8 cellular contexts compared by ENCODE assay signal in the genomic region with DNA sequence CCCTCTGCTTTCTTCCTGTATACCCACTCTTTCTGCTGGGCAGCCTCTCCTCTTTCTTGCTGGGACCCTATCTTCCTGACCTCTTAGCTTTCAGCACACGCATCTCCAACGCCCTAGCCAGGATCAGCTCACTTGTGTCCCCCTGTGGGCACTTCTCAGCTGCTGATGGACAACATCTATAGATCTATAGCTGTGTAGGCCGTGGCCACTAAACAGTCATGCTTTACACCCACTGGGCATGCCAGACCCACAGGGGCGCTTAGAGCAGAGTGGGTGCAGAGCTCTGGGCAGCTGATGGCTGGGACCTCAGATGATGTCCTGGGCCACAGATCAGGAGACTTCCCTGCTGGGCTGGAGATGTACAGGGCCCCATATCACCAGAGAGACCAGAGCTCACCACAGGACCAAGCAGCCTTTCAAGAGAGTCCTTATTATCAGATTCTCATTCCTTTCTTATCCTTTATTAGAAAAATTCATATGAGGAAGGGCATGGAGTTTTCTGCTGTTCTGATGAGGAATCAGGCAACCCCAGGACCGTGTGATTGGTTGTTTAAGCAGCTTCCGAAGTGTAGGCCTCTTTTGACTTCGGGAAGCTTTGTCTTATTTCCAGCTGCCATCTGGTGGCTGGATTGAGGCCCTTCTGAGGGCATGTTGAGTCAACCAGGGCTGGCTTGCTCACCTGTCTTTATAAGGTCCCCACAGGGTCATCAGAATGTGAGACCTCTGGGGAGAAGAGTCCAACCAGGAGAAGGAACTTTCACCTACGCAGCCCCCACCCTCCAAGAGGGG.
DNase-seq lines count a peak whose midpoint lies in the region; ATAC-seq and TF ChIP-seq lines count a peak whose summit lies in the region.

No MANE protein-coding gene starts in this region.

- no peak for ATAC-seq in GM18517 (IDR thresholded peaks at IDR 0.05; ENCODE audit: unreplicated experiment)

- no peaks in the 10 kb centered on the region for H3K9me3 ChIP-seq in fibroblast of lung (ENCODE audit: control insufficient read depth, insufficient read depth, low read depth, low read length)
- H3K9me3 ChIP-seq in neural cell (ENCODE audit: low read length), result no peaks in the 10 kb centered on the region
- H3K9me3 ChIP-seq in tibial artery, result no peaks in the 10 kb centered on the region

- H3K9ac ChIP-seq in fibroblast of lung (ENCODE audit: insufficient read depth, low read length), result no peak overlapping the region
- no peak overlapping the region for H3K9ac ChIP-seq in neural cell (ENCODE audit: low read length)

- no peaks in the 10 kb centered on the region for H3K9me2 ChIP-seq in neural cell (ENCODE audit: insufficient read depth, low read length)

- TF ChIP-seq RAD21 in neural cell (conservative IDR thresholded peaks at IDR 0.05), result peak; percentile 91

- H3K36me3 ChIP-seq in fibroblast of lung (ENCODE audit: control insufficient read depth, insufficient read depth, low read length) (no peaks in the 10 kb centered on the region), neural cell (ENCODE audit: insufficient read depth, low read length) (no peaks in the 10 kb centered on the region), tibial artery (no peaks in the 10 kb centered on the region)

- no peak overlapping the region for H3K4me3 ChIP-seq in fibroblast of lung (replicated peaks in 1 of 4; ENCODE audit: control extremely low read depth in 1 of 4, insufficient read depth in 1 of 4, low read depth in 3 of 4, low read length in 4 of 4)
- H3K4me3 ChIP-seq in neural cell (ENCODE audit: low read length), result no peak overlapping the region
- no peak overlapping the region for H3K4me3 ChIP-seq in tibial artery

- TF ChIP-seq CTCF in fibroblast of lung (conservative IDR thresholded peaks at IDR 0.05 in 1 of 2, IDR thresholded peaks at IDR 0.05 in 1 of 2; ENCODE audit: low read depth in 1 of 2, low read length in 2 of 2), result peak; percentile 85 to 90
- peak; percentile 80 for TF ChIP-seq CTCF in neural cell (IDR thresholded peaks at IDR 0.05; ENCODE audit: poor library complexity, severe bottlenecking)
- TF ChIP-seq CTCF in tibial artery (IDR thresholded peaks at IDR 0.05), result peak; percentile 37 to 59

- H3K4me1 ChIP-seq in fibroblast of lung (ENCODE audit: control insufficient read depth, extremely low read depth, insufficient read depth, low read length) (no peaks in the 10 kb centered on the region), tibial artery (peaks cover 0 to 7% (median 2%) of the 10 kb centered on the region in 4 donors)

- H3K4me2 ChIP-seq in fibroblast of lung (ENCODE audit: extremely low read depth, insufficient read depth, low read length) (no peak overlapping the region), neural cell (ENCODE audit: low read length) (no peak overlapping the region)

- intact Hi-C loops in tibial artery (cut with DNase I; ENCODE audit: low total_unique reads), result loop anchor here (5.0 kb wide), 1 partner anchor 123 kb away; no protein-coding TSS in a partner anchor

- H3K79me2 ChIP-seq in fibroblast of lung (ENCODE audit: control insufficient read depth, insufficient read depth, low read length), result no peaks in the 10 kb centered on the region
- H3K79me2 ChIP-seq in neural cell (replicated peaks; ENCODE audit: insufficient read depth, low read length), result no peaks in the 10 kb centered on the region

- no peak for TF ChIP-seq EP300 in neural cell (conservative IDR thresholded peaks at IDR 0.05; ENCODE audit: poor library complexity, severe bottlenecking)

- H2AFZ ChIP-seq in fibroblast of lung (ENCODE audit: low read length) (peak overlapping the region; percentile 6), neural cell (ENCODE audit: low read depth, low read length) (no peak overlapping the region)

- DNase-seq in C1 segment of cervical spinal cord (lab: John Stamatoyannopoulos, UW), result peak in 8 of 14 donors; percentile 14 to 50 (median 24)
- DNase-seq in H4 (ENCODE audit: low spot score), result peak; percentile 19
- peak; percentile 81 for DNase-seq in NCI-H82 (lab: John Stamatoyannopoulos, UW)
- DNase-seq in activated T-cell treated with anti-CD3 and anti-CD28 coated beads for 24 hours (ENCODE audit: low read depth), result peak; percentile 49
- DNase-seq in fibroblast of lung (ENCODE audit: low read depth in 2 of 2), result peak; percentile 75 to 89
- DNase-seq in tibial artery, result peak in 1 of 2 donors; percentile 29

- no peaks in the 10 kb centered on the region for H4K20me1 ChIP-seq in fibroblast of lung (ENCODE audit: control insufficient read depth, extremely low read depth, insufficient read depth, low read length)
- H4K20me1 ChIP-seq in neural cell (ENCODE audit: insufficient read depth), result no peaks in the 10 kb centered on the region

- H3K27ac ChIP-seq in fibroblast of lung (ENCODE audit: insufficient read depth, low read length) (no peak overlapping the region), neural cell (ENCODE audit: low read length) (no peak overlapping the region), tibial artery (no peak overlapping the region)

- no peaks in the 10 kb centered on the region for H3K27me3 ChIP-seq in fibroblast of lung (ENCODE audit: control insufficient read depth, insufficient read depth, low read length)
- H3K27me3 ChIP-seq in neural cell (ENCODE audit: insufficient read depth, low read depth, low read length), result no peaks in the 10 kb centered on the region
- no peaks in the 10 kb centered on the region for H3K27me3 ChIP-seq in tibial artery

- H3F3A ChIP-seq in neural cell (ENCODE audit: insufficient read depth, low read length, poor library complexity, severe bottlenecking), result no peaks in the 10 kb centered on the region

TF ChIP-seq in neural cell, 6 proteins besides CTCF, POLR2A, EP300 and RAD21:
- peak; percentile 95 for TF ChIP-seq SMC3 (conservative IDR thresholded peaks at IDR 0.05; ENCODE audit: poor library complexity)
- no peak for TF ChIP-seq TAF1 (IDR thresholded peaks at IDR 0.05; ENCODE audit: low read depth)
- TF ChIP-seq MXI1 (conservative IDR thresholded peaks at IDR 0.05; ENCODE audit: poor library complexity, severe bottlenecking), result no peak
